Comparison of ENCODE assay signal across 8 cellular contexts in the genomic region with DNA sequence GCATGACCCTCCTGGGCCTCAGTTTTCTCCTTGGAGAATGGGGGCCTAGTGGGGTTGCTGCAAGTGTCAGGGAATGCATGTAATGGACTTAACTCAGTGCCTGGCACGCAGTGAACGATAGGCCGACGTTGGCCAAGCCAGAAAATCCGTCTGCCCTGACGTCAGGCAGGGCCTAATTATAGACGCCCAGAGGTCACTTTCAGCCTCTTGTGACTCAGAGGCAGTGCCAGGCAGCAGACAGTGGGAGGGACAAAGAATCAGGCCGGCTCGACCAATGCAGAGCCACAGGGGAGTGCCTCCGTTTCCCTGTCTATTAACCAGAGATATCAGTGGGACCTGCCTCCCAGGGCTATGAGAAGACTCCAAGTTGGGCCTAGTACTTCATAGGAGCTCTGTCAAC.
DNase-seq lines count a peak whose midpoint lies in the region; ATAC-seq and TF ChIP-seq lines count a peak whose summit lies in the region.

No MANE protein-coding gene starts in this region.

- intact Hi-C loops in vagina (cut with DNase I): no loop called here

- ATAC-seq in GM21381 (IDR thresholded peaks at IDR 0.05; ENCODE audit: unreplicated experiment): no peak

- TF ChIP-seq POLR2A in vagina (IDR thresholded peaks at IDR 0.05): no peak

- DNase-seq in NOMO-1 treated with DMSO at 0.1 percent for 48 hours (lab: John Stamatoyannopoulos, UW; ENCODE audit: unreplicated experiment) (peak; percentile 28), NOMO-1 (lab: John Stamatoyannopoulos, UW; ENCODE audit: unreplicated experiment in 2 of 2) (no peak), fibroblast of mammary gland (ENCODE audit: low read depth) (peak; percentile 64), myocyte (ENCODE audit: low read depth) (peak; percentile 90), vagina (ENCODE audit: extremely low spot score in 2 of 2) (no peak), SIG-M5 treated with dmso at 0.1 percent for 504 hours (lab: John Stamatoyannopoulos, UW; ENCODE audit: unreplicated experiment) (no peak), D341Med (ENCODE audit: low spot score) (no peak)

- H3K4me1 ChIP-seq in vagina: no peaks in the 10 kb centered on the region

- no peaks in the 10 kb centered on the region for H3K9me3 ChIP-seq in vagina

- H3K27me3 ChIP-seq in vagina: no peaks in the 10 kb centered on the region

- H3K4me3 ChIP-seq in fibroblast of mammary gland (ENCODE audit: control insufficient read depth, low read depth, low read length): no peak overlapping the region
- no peak overlapping the region for H3K4me3 ChIP-seq in vagina

- H3K27ac ChIP-seq in vagina: peak overlapping the region; percentile 66

- TF ChIP-seq CTCF in fibroblast of mammary gland (conservative IDR thresholded peaks at IDR 0.05; ENCODE audit: control insufficient read depth, insufficient read depth, low read depth, low read length) (no peak), vagina (IDR thresholded peaks at IDR 0.05) (no peak)

- no peaks in the 10 kb centered on the region for H3K36me3 ChIP-seq in vagina

Comparison
In these comparisons a context has a peak if more than half of its experiments do, and no peak if none do; other contexts are left out.
1. DNase-seq: peak in NOMO-1 treated with DMSO at 0.1 percent for 48 hours (single experiment), fibroblast of mammary gland (single experiment) and myocyte (single experiment); none in NOMO-1 (0 of 2), vagina (0 of 2), SIG-M5 treated with dmso at 0.1 percent for 504 hours (single experiment) and D341Med (single experiment).